ENCODE assay signal across 8 cellular contexts in genomic region chr1:25905680-25906643, GRCh38. TPM values are rescaled to one million over a fixed set of nuclear protein-coding genes. Genes with fewer than 3 reads are reported as not detected.
DNase-seq lines count a peak whose midpoint lies in the region; ATAC-seq and TF ChIP-seq lines count a peak whose summit lies in the region.

Gene STMN1 (minus strand): TSS chr1:25906419. CDS start chr1:25904676, 1,743 bp downstream.

- H3K27me3 ChIP-seq in transverse colon = no peaks in the 10 kb centered on the region

- no peak for TF ChIP-seq EP300 in transverse colon (IDR thresholded peaks at IDR 0.05; ENCODE audit: low read depth)

- TF ChIP-seq POLR2A in transverse colon (IDR thresholded peaks at IDR 0.05) = peak; percentile 76

- peak within 1 kb of the TSS; percentile 60 to 82 (median 68) for H3K27ac ChIP-seq in transverse colon

- peak within 1 kb of the TSS; percentile 92 for H3K4me3 Mint-ChIP-seq in activated naive CD8-positive, alpha-beta T cell treated with anti-CD3 and anti-CD28 coated beads, Interleukin-2, amount 50 U/mL, for 24 hours

- DNase-seq in GM10266 (ENCODE audit: extremely low spot score) (peak; percentile 93), NCI-H1105 (lab: John Stamatoyannopoulos, UW) (peak; percentile 97), SW480 (ENCODE audit: low spot score) (peak; percentile 89), Right ventricle myocardium superior (peak; percentile 94), pons (ENCODE audit: low spot score) (peak; percentile 87), transverse colon (peak; percentile 92)
- DNase-seq in activated naive CD8-positive, alpha-beta T cell treated with anti-CD3 and anti-CD28 coated beads, Interleukin-2, amount 50 U/mL, for 24 hours = peak; percentile 92

- H3K4me1 Mint-ChIP-seq in activated naive CD8-positive, alpha-beta T cell treated with anti-CD3 and anti-CD28 coated beads, Interleukin-2, amount 50 U/mL, for 24 hours = peaks cover 28% of the 10 kb centered on the region

- no peaks in the 10 kb centered on the region for H3K36me3 ChIP-seq in transverse colon

- no peaks in the 10 kb centered on the region for H3K9me3 Mint-ChIP-seq in activated naive CD8-positive, alpha-beta T cell treated with anti-CD3 and anti-CD28 coated beads, Interleukin-2, amount 50 U/mL, for 24 hours

- intact Hi-C loops in Right ventricle myocardium superior (cut with DNase I) (no loop called here), transverse colon (cut with DNase I; ENCODE audit: low total_unique reads) (no loop called here)

- WGBS in transverse colon (ENCODE audit: low coverage in 1 of 2), 2 donors = 1% methylated on average over 27 of the region's 102 CpGs; no CpG with 5 or more reads in 1 of the 2 donors

- no peaks in the 10 kb centered on the region for H3K9me3 ChIP-seq in transverse colon

- ATAC-seq in HG02571 (IDR thresholded peaks at IDR 0.05; ENCODE audit: unreplicated experiment) (peak; percentile 44), Right ventricle myocardium superior (ENCODE audit: poor library complexity) (peak; percentile 97)
- ATAC-seq in activated naive CD8-positive, alpha-beta T cell treated with anti-CD3 and anti-CD28 coated beads, Interleukin-2, amount 50 U/mL, for 24 hours = peak; percentile 82

- peak within 1 kb of the TSS; percentile 40 to 83 (median 68) for H3K4me3 ChIP-seq in transverse colon

- H3K4me1 ChIP-seq in transverse colon = peaks cover 11 to 32% (median 16%) of the 10 kb centered on the region in 4 donors

- peaks cover 35% of the 10 kb centered on the region for H3K36me3 Mint-ChIP-seq in activated naive CD8-positive, alpha-beta T cell treated with anti-CD3 and anti-CD28 coated beads, Interleukin-2, amount 50 U/mL, for 24 hours (ENCODE audit: low read depth)

- H3K27me3 Mint-ChIP-seq in activated naive CD8-positive, alpha-beta T cell treated with anti-CD3 and anti-CD28 coated beads, Interleukin-2, amount 50 U/mL, for 24 hours = no peaks in the 10 kb centered on the region

- H3K27ac Mint-ChIP-seq in activated naive CD8-positive, alpha-beta T cell treated with anti-CD3 and anti-CD28 coated beads, Interleukin-2, amount 50 U/mL, for 24 hours = peak within 1 kb of the TSS; percentile 87

- in situ Hi-C loops in transverse colon (cut with MboI; ENCODE audit: low pct_ligation_motif_present in 1 of 4, low pct_unique_long_range_greater_than_20kb in 1 of 4, low sequenced_read_pairs in 3 of 4) = no loop called here

- TF ChIP-seq CTCF in GM10266 (IDR thresholded peaks at IDR 0.05; ENCODE audit: control insufficient read depth, insufficient read depth, low read depth, missing control alignments) (no peak), transverse colon (IDR thresholded peaks at IDR 0.05) (no peak)

RNA-seq across cellular contexts. Expression of gene STMN1, which starts in this region (rescaled TPM):
- 24.2 TPM for total RNA-seq in Right ventricle myocardium superior
- total RNA-seq in transverse colon = 10 to 100 TPM in 3 of 4 donors, 1 to 10 TPM in 1; 6.4 to 24.3 (median 16.5) TPM

Comparison
In these comparisons a context has a peak if more than half of its experiments do, and no peak if none do; other contexts are left out.
1. Peak in every context shown above with its lines: DNase-seq, ATAC-seq, H3K4me3 ChIP-seq and H3K27ac ChIP-seq.
2. ATAC-seq: peak in every context shown above with its lines; median percentile 97 in Right ventricle myocardium superior; 82 in activated naive CD8-positive, alpha-beta T cell treated with anti-CD3 and anti-CD28 coated beads, Interleukin-2, amount 50 U/mL, for 24 hours; 44 in HG02571.